ENCODE assay signal across 17 cellular contexts in genomic region chr18:22517356-22517755, GRCh38.
DNase-seq lines count a peak whose midpoint lies in the region; ATAC-seq and TF ChIP-seq lines count a peak whose summit lies in the region.
"Had no signal": no experiment of that assay in that cellular context is flagged by ENCODE, and none has a peak within 500 bp of the region (broad histone marks: within the 10 kb centered on the region; RNA-seq: fewer than 3 reads in every experiment).

No MANE protein-coding gene starts in this region.

- no peaks in the 10 kb centered on the region for H3K36me3 Mint-ChIP-seq in WTC11
- H3K36me3 Mint-ChIP-seq: CD4-positive, CD25-positive, alpha-beta regulatory T cell had no signal

- H3K27ac ChIP-seq in body of pancreas (no peak overlapping the region), right cardiac atrium (ENCODE audit: low read length) (no peak overlapping the region), trophoblast cell (ENCODE audit: low read depth, low read length) (no peak overlapping the region)

- H3K79me2 ChIP-seq in trophoblast cell (ENCODE audit: control insufficient read depth, insufficient read depth, low read length, poor library complexity) = no peaks in the 10 kb centered on the region

- no peak overlapping the region for H4K91ac ChIP-seq in trophoblast cell (ENCODE audit: low read depth, low read length)

- H2BK12ac ChIP-seq in trophoblast cell (ENCODE audit: low read length) = no peak overlapping the region

- CTCF ChIA-PET in WTC11 (lab: Charles Lee) = no interaction called here

- H3K27me3 ChIP-seq in body of pancreas = no peaks in the 10 kb centered on the region
- H3K27me3 ChIP-seq in right cardiac atrium (ENCODE audit: control insufficient read depth, insufficient read depth) = no peaks in the 10 kb centered on the region
- H3K27me3 ChIP-seq in trophoblast cell (ENCODE audit: insufficient read depth, low read length) = no peaks in the 10 kb centered on the region

- intact Hi-C loops in body of pancreas (cut with DNase I) = no loop called here
- intact Hi-C loops in right cardiac atrium (cut with DNase I) = no loop called here

- DNase-seq in WTC11 (ENCODE audit: low spot score) (no peak), body of pancreas (no peak), right cardiac atrium (no peak), trophoblast cell (peak; percentile 9 to 49), D341Med (ENCODE audit: low spot score) (no peak)
- DNase-seq: ACHN; Caco-2; CD4-positive, CD25-positive, alpha-beta regulatory T cell; EL; H9; NCI-H187; NCI-H226; NCI-H524 treated with DMSO at 0.1 percent for 48 hours had no signal

- H3K27ac Mint-ChIP-seq in WTC11 = no peak overlapping the region
- H3K27ac Mint-ChIP-seq: B cell; CD4-positive, CD25-positive, alpha-beta regulatory T cell; H9 had no signal

- POLR2A ChIA-PET in WTC11 (lab: Charles Lee) = no interaction called here

- H3K36me3 ChIP-seq in body of pancreas (replicated peaks in 1 of 2; ENCODE audit: insufficient read depth in 1 of 2, low read depth in 2 of 2) (no peaks in the 10 kb centered on the region), trophoblast cell (ENCODE audit: control insufficient read depth in 1 of 2, insufficient read depth in 2 of 2, low read length in 2 of 2) (no peaks in the 10 kb centered on the region)

- no peak overlapping the region for H3K23ac ChIP-seq in trophoblast cell (ENCODE audit: low read length)

- H3K27me3 Mint-ChIP-seq in WTC11 (ENCODE audit: low read depth) = no peaks in the 10 kb centered on the region; the same call in 1 of the 2 replicates
- H3K27me3 Mint-ChIP-seq: B cell had no signal

- no peak overlapping the region for H4K8ac ChIP-seq in trophoblast cell (ENCODE audit: low read depth, low read length)

- no peak overlapping the region for H2BK5ac ChIP-seq in trophoblast cell (ENCODE audit: low read depth, low read length, poor library complexity)

- WGBS in body of pancreas, 2 donors = 39 to 58% methylated on average over 2 of the region's 2 CpGs
- 56% methylated on average over 2 of the region's 2 CpGs for WGBS in right cardiac atrium
- no CpG with 5 or more reads among the region's 2 CpGs for WGBS in trophoblast cell (ENCODE audit: extremely low coverage, insufficient coverage, insufficient read length)

- H3K14ac ChIP-seq in trophoblast cell (ENCODE audit: low read length) = no peak overlapping the region

- no peak overlapping the region for H3K4ac ChIP-seq in trophoblast cell (ENCODE audit: low read depth, low read length)

- H2AK5ac ChIP-seq in trophoblast cell (ENCODE audit: low read length) = no peak overlapping the region

- no peak overlapping the region for H4K12ac ChIP-seq in trophoblast cell (ENCODE audit: low read depth, low read length)

- H3K9me3 Mint-ChIP-seq in WTC11 = peaks cover 3% of the 10 kb centered on the region; the same call in 1 of the 2 replicates
- H3K9me3 Mint-ChIP-seq: H9 had no signal

- TF ChIP-seq CTCF in WTC11 (IDR thresholded peaks at IDR 0.05) = no peak
- TF ChIP-seq CTCF in body of pancreas (IDR thresholded peaks at IDR 0.05) = no peak

- ATAC-seq in WTC11 = no peak
- ATAC-seq in body of pancreas = peak; percentile 73
- ATAC-seq in right cardiac atrium = peak; percentile 59 to 66
- ATAC-seq in GM18520 (IDR thresholded peaks at IDR 0.05; ENCODE audit: unreplicated experiment) = no peak
- no peak for ATAC-seq in HG02763 (IDR thresholded peaks at IDR 0.05; ENCODE audit: unreplicated experiment)
- ATAC-seq: Panc1 had no signal

- H3K4me1 ChIP-seq in body of pancreas (peaks cover 6% of the 10 kb centered on the region), right cardiac atrium (ENCODE audit: control insufficient read depth, insufficient read depth, low read length) (no peaks in the 10 kb centered on the region), trophoblast cell (ENCODE audit: control insufficient read depth in 1 of 2, insufficient read depth in 2 of 2, low read length in 2 of 2) (no peaks in the 10 kb centered on the region)
- H3K4me1 ChIP-seq: Caco-2 had no signal

- no peak overlapping the region for H3K9ac ChIP-seq in trophoblast cell (ENCODE audit: low read length)

- no peaks in the 10 kb centered on the region for H3K4me1 Mint-ChIP-seq in WTC11
- H3K4me1 Mint-ChIP-seq: CD4-positive, CD25-positive, alpha-beta regulatory T cell; H9 had no signal

- TF ChIP-seq POLR2A in body of pancreas (IDR thresholded peaks at IDR 0.05) = no peak

- no peak overlapping the region for H3K18ac ChIP-seq in trophoblast cell (ENCODE audit: low read length)

- no peaks in the 10 kb centered on the region for H3K79me1 ChIP-seq in trophoblast cell (ENCODE audit: low read length)

- no peak overlapping the region for H3K4me3 Mint-ChIP-seq in WTC11
- H3K4me3 Mint-ChIP-seq: B cell; CD4-positive, CD25-positive, alpha-beta regulatory T cell; H9 had no signal

- H2BK120ac ChIP-seq in trophoblast cell (ENCODE audit: insufficient read depth, low read length, poor library complexity) = no peak overlapping the region

- H2AFZ ChIP-seq in trophoblast cell (ENCODE audit: insufficient read depth, low read length, poor library complexity) = no peak overlapping the region

- H3K9me3 ChIP-seq in body of pancreas = no peaks in the 10 kb centered on the region
- no peaks in the 10 kb centered on the region for H3K9me3 ChIP-seq in right cardiac atrium (ENCODE audit: control insufficient read depth, low read length)
- H3K9me3 ChIP-seq in trophoblast cell (ENCODE audit: insufficient read depth, low read depth, low read length) = peaks cover 2% of the 10 kb centered on the region
- H3K9me3 ChIP-seq: Caco-2 had no signal

- H3K4me3 ChIP-seq in body of pancreas = no peak overlapping the region
- H3K4me3 ChIP-seq in right cardiac atrium (ENCODE audit: low read length) = no peak overlapping the region
- no peak overlapping the region for H3K4me3 ChIP-seq in trophoblast cell (ENCODE audit: low read depth, low read length)

- H3K4me2 ChIP-seq in trophoblast cell (ENCODE audit: low read length) = no peak overlapping the region

TF ChIP-seq in WTC11, 78 proteins besides CTCF, POLR2A, EP300 and RAD21:
- TF ChIP-seq MAX (CRISPR knock-in tag; IDR thresholded peaks at IDR 0.05) (no peak), TEAD1 (CRISPR knock-in tag; IDR thresholded peaks at IDR 0.05) (no peak), USF1 (CRISPR knock-in tag; IDR thresholded peaks at IDR 0.05) (no peak), ZNF317 (CRISPR knock-in tag; IDR thresholded peaks at IDR 0.05; ENCODE audit: borderline replicate concordance, low read depth) (no peak), GABPB1 (CRISPR knock-in tag; IDR thresholded peaks at IDR 0.05) (peak; percentile 39; the same call in 1 of the 2 replicates), SMAD4 (CRISPR knock-in tag; IDR thresholded peaks at IDR 0.05) (no peak), FOXK1 (CRISPR knock-in tag; IDR thresholded peaks at IDR 0.05) (no peak), FOXJ3 (CRISPR knock-in tag; IDR thresholded peaks at IDR 0.05; ENCODE audit: borderline replicate concordance) (no peak)

Comparison
In these comparisons a context has a peak if more than half of its experiments do, and no peak if none do; other contexts are left out.
1. ATAC-seq: peak in body of pancreas (single experiment) and right cardiac atrium (2 of 2); none in WTC11 (single experiment), GM18520 (single experiment) and HG02763 (single experiment).
2. DNase-seq: peak in trophoblast cell (2 of 2); none in WTC11 (single experiment), body of pancreas (0 of 4), right cardiac atrium (0 of 3) and D341Med (single experiment).